In genomic region chr5:37615184-37615583, GRCh38 we compare ENCODE assay signal across 16 cellular contexts.
A peak's percentile ranks its signal among the peaks of the same experiment; 100 is the strongest.
DNase-seq lines count a peak whose midpoint lies in the region; ATAC-seq and TF ChIP-seq lines count a peak whose summit lies in the region.
"Had no signal": no experiment of that assay in that cellular context is flagged by ENCODE, and none has a peak within 500 bp of the region (broad histone marks: within the 10 kb centered on the region; RNA-seq: fewer than 3 reads in every experiment).

No MANE protein-coding gene starts in this region.

- peak overlapping the region; percentile 76 for H3K27ac Mint-ChIP-seq in chondrocyte (ENCODE audit: unreplicated experiment)
- no peak overlapping the region for H3K27ac Mint-ChIP-seq in immature natural killer cell
- H3K27ac Mint-ChIP-seq: IgD-negative memory B cell, mesothelial cell of epicardium, T-cell had no signal

- DNase-seq in AG04449 (ENCODE audit: low read depth, low spot score): peak; percentile 63
- peak; percentile 98 for DNase-seq in HS-5 (ENCODE audit: low read depth)
- DNase-seq in chondrocyte (ENCODE audit: low spot score): no peak
- peak; percentile 14 for DNase-seq in kidney epithelial cell (ENCODE audit: low read depth)
- no peak for DNase-seq in NCI-H146 (lab: John Stamatoyannopoulos, UW)
- DNase-seq in DMS53 (lab: John Stamatoyannopoulos, UW): no peak
- DNase-seq in immature natural killer cell: no peak
- DNase-seq: activated CD4-positive, alpha-beta T cell treated with anti-CD3 and anti-CD28 coated beads for 4 hours; activated T-cell treated with anti-CD3 and anti-CD28 coated beads, Interleukin-2, amount 50 U/mL, for 1 hour; NCI-H446 treated with DMSO at 0.1 percent for 48 hours; occipital lobe; T-cell; testis had no signal

- H3K9me3 Mint-ChIP-seq in chondrocyte (ENCODE audit: low read depth) (no peaks in the 10 kb centered on the region), immature natural killer cell (no peaks in the 10 kb centered on the region)
- H3K9me3 Mint-ChIP-seq: IgD-negative memory B cell, mesothelial cell of epicardium had no signal

- TF ChIP-seq CTCF in AG04449 (IDR thresholded peaks at IDR 0.05; ENCODE audit: insufficient read depth, low read length, missing control alignments) (no peak), chondrocyte (IDR thresholded peaks at IDR 0.05) (no peak), kidney epithelial cell (IDR thresholded peaks at IDR 0.05; ENCODE audit: insufficient read depth, low read length, poor library complexity, severe bottlenecking) (no peak)

- H3K27me3 ChIP-seq in kidney epithelial cell (ENCODE audit: control insufficient read depth, insufficient read depth, low read length): no peaks in the 10 kb centered on the region
- H3K27me3 ChIP-seq: testis had no signal

- H3K36me3 Mint-ChIP-seq in chondrocyte (ENCODE audit: low read depth): peaks cover 2% of the 10 kb centered on the region
- peaks cover 3 to 22% (median 6%) of the 10 kb centered on the region in 3 donors for H3K36me3 Mint-ChIP-seq in immature natural killer cell
- H3K36me3 Mint-ChIP-seq: mesothelial cell of epicardium had no signal

- H3K4me1 Mint-ChIP-seq in chondrocyte (ENCODE audit: low read depth): peaks cover 15% of the 10 kb centered on the region
- H3K4me1 Mint-ChIP-seq in immature natural killer cell: no peaks in the 10 kb centered on the region
- H3K4me1 Mint-ChIP-seq: IgD-negative memory B cell, mesothelial cell of epicardium, T-cell had no signal

- H3K36me3 ChIP-seq in kidney epithelial cell (ENCODE audit: control insufficient read depth, insufficient read depth, low read length): no peaks in the 10 kb centered on the region

- H3K4me3 ChIP-seq in AG04449 (ENCODE audit: low read depth, low read length) (no peak overlapping the region), kidney epithelial cell (ENCODE audit: low read depth, low read length) (no peak overlapping the region)
- H3K4me3 ChIP-seq: testis had no signal

- ATAC-seq in HG02840 (IDR thresholded peaks at IDR 0.05; ENCODE audit: low FRiP score, unreplicated experiment): no peak
- ATAC-seq: T-cell had no signal

- H3K27me3 Mint-ChIP-seq in chondrocyte (ENCODE audit: low read depth) (no peaks in the 10 kb centered on the region), immature natural killer cell (ENCODE audit: low read depth in 3 of 3) (peaks cover 0 to 3% (median 0%) of the 10 kb centered on the region in 3 donors)
- H3K27me3 Mint-ChIP-seq: IgD-negative memory B cell, T-cell had no signal

- H3K4me3 Mint-ChIP-seq in chondrocyte (ENCODE audit: unreplicated experiment) (no peak overlapping the region), immature natural killer cell (no peak overlapping the region)
- H3K4me3 Mint-ChIP-seq: IgD-negative memory B cell, mesothelial cell of epicardium, T-cell had no signal

- CTCF ChIA-PET in AG04449 (lab: Yijun Ruan, JAX): no interaction called here

- POLR2A ChIA-PET in AG04449 (lab: Yijun Ruan, JAX): no interaction called here

Comparison
In these comparisons a context has a peak if more than half of its experiments do, and no peak if none do; other contexts are left out.
1. DNase-seq: peak in AG04449 (single experiment), HS-5 (single experiment) and kidney epithelial cell (single experiment); none in chondrocyte (single experiment), NCI-H146 (single experiment), DMS53 (single experiment) and immature natural killer cell (0 of 3).